Comparison of ENCODE assay signal across 1 cellular context in genomic region chr10:12445701-12446334, GRCh38.
TF ChIP-seq lines count a peak whose summit lies in the region.

No MANE protein-coding gene starts in this region.

TF ChIP-seq in GM12878, 131 proteins besides CTCF, POLR2A, EP300 and RAD21 (continued from another document):
- peak; percentile 48; the same call in 1 of the 2 replicates for TF ChIP-seq ATF7 (IDR thresholded peaks at IDR 0.05; ENCODE audit: low read depth)
- no peak for TF ChIP-seq USF1 (IDR thresholded peaks at IDR 0.05; ENCODE audit: borderline replicate concordance, extremely low read length, insufficient read depth, low read depth, low read length)
- TF ChIP-seq POLR2AphosphoS5 (IDR thresholded peaks at IDR 0.05; ENCODE audit: low read length): no peak
- no peak for TF ChIP-seq CHD1 (IDR thresholded peaks at IDR 0.05; ENCODE audit: low read depth, low read length)
- TF ChIP-seq DPF2 (IDR thresholded peaks at IDR 0.05): no peak
- TF ChIP-seq NR2C2 (IDR thresholded peaks at IDR 0.05; ENCODE audit: borderline replicate concordance, control insufficient read depth, insufficient read length, low read depth): no peak
- no peak for TF ChIP-seq TCF12 (IDR thresholded peaks at IDR 0.05; ENCODE audit: low read depth, low read length)
- no peak for TF ChIP-seq ETV6 (conservative IDR thresholded peaks at IDR 0.05 in 1 of 2, IDR thresholded peaks at IDR 0.05 in 1 of 2; ENCODE audit: borderline replicate concordance in 1 of 2, low read depth in 1 of 2)
- peak; percentile 75; the same call in 1 of the 2 replicates for TF ChIP-seq ATF2 (IDR thresholded peaks at IDR 0.05; ENCODE audit: low read length)
- TF ChIP-seq JUNB (IDR thresholded peaks at IDR 0.05): 0 out of 2 replicates have a peak, but pooled peaks have one; percentile 47
- TF ChIP-seq GABPA (IDR thresholded peaks at IDR 0.05; ENCODE audit: low read depth): no peak
TF ChIP-seq in GM12878: peak in this region for 8.
